Comparison of ENCODE assay signal across 19 cellular contexts in the genomic region with DNA sequence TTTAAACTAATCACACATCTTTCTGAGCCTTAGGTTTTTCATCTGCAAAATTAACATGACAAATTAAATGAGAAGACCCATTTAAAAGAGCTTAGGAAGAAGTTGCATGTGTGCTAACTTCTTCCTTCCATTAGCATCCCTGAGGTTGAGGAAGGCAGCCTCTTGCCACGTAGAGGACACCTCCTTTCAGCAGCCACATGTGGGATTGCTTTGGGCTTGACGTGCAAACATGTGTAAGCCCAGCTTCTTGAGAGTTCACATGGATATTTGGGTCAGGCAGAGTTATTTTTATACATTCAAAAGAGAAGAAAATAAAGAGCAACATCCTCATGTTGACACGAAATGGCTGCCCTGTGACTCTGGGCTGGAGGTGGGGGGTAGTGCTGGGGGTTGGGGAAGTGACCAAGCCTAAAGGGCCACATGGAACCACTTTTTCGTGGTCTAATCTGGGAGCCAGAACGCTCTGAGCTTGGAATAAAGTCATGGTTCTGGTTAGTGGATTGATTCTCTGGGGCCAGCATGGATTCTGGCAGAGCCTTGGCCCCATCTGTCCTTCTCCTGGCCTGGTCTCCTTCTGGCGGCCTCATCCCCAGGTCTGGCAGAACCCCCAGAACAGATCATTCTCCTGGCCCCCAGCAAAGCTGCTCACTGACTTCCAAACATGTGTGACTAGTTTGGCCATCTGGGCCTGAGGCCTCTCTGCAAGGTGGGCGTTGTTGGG.
DNase-seq lines count a peak whose midpoint lies in the region; ATAC-seq and TF ChIP-seq lines count a peak whose summit lies in the region.
"Had no signal": no experiment of that assay in that cellular context is flagged by ENCODE, and none has a peak within 500 bp of the region (broad histone marks: within the 10 kb centered on the region; RNA-seq: fewer than 3 reads in every experiment).

No MANE protein-coding gene starts in this region.

- TF ChIP-seq POLR2A in gastroesophageal sphincter (IDR thresholded peaks at IDR 0.05) (no peak), esophagus muscularis mucosa (IDR thresholded peaks at IDR 0.05; ENCODE audit: low read depth) (no peak)

- H3K36me3 ChIP-seq in right atrium auricular region (no peaks in the 10 kb centered on the region), gastroesophageal sphincter (no peaks in the 10 kb centered on the region), esophagus muscularis mucosa (no peaks in the 10 kb centered on the region)

- H3K4me1 ChIP-seq in right atrium auricular region (peaks cover 0 to 22% of the 10 kb centered on the region in 2 donors), gastroesophageal sphincter (peaks cover 0 to 22% (median 0%) of the 10 kb centered on the region in 3 donors), esophagus muscularis mucosa (peaks cover 6 to 15% (median 11%) of the 10 kb centered on the region in 4 donors)
- H3K4me1 ChIP-seq: Caco-2 had no signal

- WGBS in gastroesophageal sphincter (ENCODE audit: low coverage in 1 of 2), 2 donors, result 54 to 100% methylated on average over 2 to 5 of the region's 7 CpGs
- WGBS in esophagus muscularis mucosa, result 83% methylated on average over 7 of the region's 7 CpGs

- H3K27me3 ChIP-seq in right atrium auricular region (no peaks in the 10 kb centered on the region), gastroesophageal sphincter (no peaks in the 10 kb centered on the region), esophagus muscularis mucosa (no peaks in the 10 kb centered on the region)

- ATAC-seq in Right ventricle myocardium superior (ENCODE audit: poor library complexity) (peak; percentile 68), gastroesophageal sphincter (peak; percentile 79), sciatic nerve (peak; percentile 80), GM21515 (IDR thresholded peaks at IDR 0.05; ENCODE audit: unreplicated experiment) (no peak), esophagus mucosa (no peak)
- ATAC-seq: GM23338 had no signal

- TF ChIP-seq EP300 in gastroesophageal sphincter (IDR thresholded peaks at IDR 0.05) (no peak), esophagus muscularis mucosa (IDR thresholded peaks at IDR 0.05) (no peak)

- intact Hi-C loops in Right ventricle myocardium superior (cut with DNase I) (no loop called here), sciatic nerve (cut with DNase I) (no loop called here), esophagus muscularis mucosa (cut with DNase I) (no loop called here)

- H3K27ac ChIP-seq in right atrium auricular region (peak overlapping the region in 1 of 2 donors; percentile 18), gastroesophageal sphincter (peak overlapping the region in 2 of 4 donors; percentile 28 to 45), esophagus muscularis mucosa (replicated peaks in 1 of 4) (peak overlapping the region in 2 of 4 donors; percentile 30 to 54)
- H3K27ac ChIP-seq: RWPE1 had no signal

- DNase-seq in Right ventricle myocardium superior, result peak; percentile 71
- no peak for DNase-seq in right atrium auricular region (ENCODE audit: low spot score)
- peak; percentile 73 for DNase-seq in sciatic nerve (ENCODE audit: low spot score)
- no peak for DNase-seq in globus pallidus (ENCODE audit: low spot score)
- DNase-seq in esophagus muscularis mucosa (ENCODE audit: extremely low spot score), result no peak
- DNase-seq: Caco-2; DMS79 treated with DMSO at 0.1 percent for 48 hours; GDM1; NCI-H1417; NCI-H2081 treated with DMSO at 0.1 percent for 48 hours; NCI-H2227 treated with DMSO at 0.1 percent for 48 hours; NCI-H69; NK-92 treated with Interleukin-12 subunit alpha and Interleukin-12 subunit beta, amount 100 ng/mL, for 24 hours; OCI-M1 had no signal

- TF ChIP-seq CTCF in right atrium auricular region (IDR thresholded peaks at IDR 0.05) (no peak), gastroesophageal sphincter (IDR thresholded peaks at IDR 0.05) (no peak), esophagus muscularis mucosa (IDR thresholded peaks at IDR 0.05) (no peak)

- H3K9me3 ChIP-seq in right atrium auricular region (no peaks in the 10 kb centered on the region), gastroesophageal sphincter (no peaks in the 10 kb centered on the region), esophagus muscularis mucosa (no peaks in the 10 kb centered on the region)
- H3K9me3 ChIP-seq: Caco-2 had no signal

- H3K4me3 ChIP-seq in right atrium auricular region (no peak overlapping the region), gastroesophageal sphincter (no peak overlapping the region), esophagus muscularis mucosa (no peak overlapping the region)
- H3K4me3 ChIP-seq: GM23338 had no signal

Comparison
In these comparisons a context has a peak if more than half of its experiments do, and no peak if none do; other contexts are left out.
1. DNase-seq: peak in Right ventricle myocardium superior (single experiment) and sciatic nerve (single experiment); none in right atrium auricular region (single experiment), globus pallidus (single experiment) and esophagus muscularis mucosa (single experiment).
2. ATAC-seq: peak in Right ventricle myocardium superior (single experiment), gastroesophageal sphincter (single experiment) and sciatic nerve (single experiment); none in GM21515 (single experiment) and esophagus mucosa (single experiment).